In genomic region chrX:23779025-23779424, GRCh38 we compare ENCODE assay signal across 15 cellular contexts. TPM values are rescaled to one million over a fixed set of nuclear protein-coding genes. Genes with fewer than 3 reads are reported as not detected.
DNase-seq lines count a peak whose midpoint lies in the region; ATAC-seq, FAIRE-seq and TF ChIP-seq lines count a peak whose summit lies in the region.
"Had no signal": no experiment of that assay in that cellular context is flagged by ENCODE, and none has a peak within 500 bp of the region (broad histone marks: within the 10 kb centered on the region; RNA-seq: fewer than 3 reads in every experiment).

No MANE protein-coding gene starts in this region.

- peak; percentile 26 for TF ChIP-seq CTCF in AG10803 (conservative IDR thresholded peaks at IDR 0.05; ENCODE audit: low read length)
- TF ChIP-seq CTCF in keratinocyte (optimal IDR thresholded peaks at IDR 0.05 in 1 of 3, IDR thresholded peaks at IDR 0.05 in 1 of 3, conservative IDR thresholded peaks at IDR 0.05 in 1 of 3; ENCODE audit: extremely low read depth in 1 of 3, insufficient read depth in 2 of 3, low read length in 3 of 3), result peak in 1 of 3 experiments; percentile 38

- H3K4me3 ChIP-seq in AG10803 (ENCODE audit: low read length) (no peak overlapping the region), keratinocyte (ENCODE audit: control insufficient read depth in 2 of 3, extremely low read depth in 1 of 3, insufficient read depth in 2 of 3, low read depth in 1 of 3, low read length in 3 of 3) (no peak overlapping the region)

- dilution Hi-C loops in keratinocyte (cut with MboI; ENCODE audit: extremely low pct_ligation_motif_present, low sequenced_read_pairs), result no loop called here

- H3K9me1 ChIP-seq in keratinocyte (ENCODE audit: control insufficient read depth, extremely low read depth, insufficient read depth, low read length), result no peaks in the 10 kb centered on the region

- FAIRE-seq in keratinocyte (lab: Jason Lieb, UNC), result no peak
- FAIRE-seq: D721Med had no signal

- H3K9ac ChIP-seq in keratinocyte (ENCODE audit: control insufficient read depth, extremely low read depth, insufficient read depth, low read length), result no peak overlapping the region

- CTCF ChIA-PET in HEK293T (lab: Yijun Ruan, JAX), result interaction anchor here (0.6 to 1.7 kb wide), 3 partner anchors 21 to 983 kb away, joined by 3 to 4 read pairs (median 4); no protein-coding TSS in a partner anchor

- no peak overlapping the region for H3K4me2 ChIP-seq in keratinocyte (ENCODE audit: control insufficient read depth, extremely low read depth, insufficient read depth, low read depth, low read length)

- peaks cover 14% of the 10 kb centered on the region for H3K4me1 ChIP-seq in keratinocyte (ENCODE audit: control insufficient read depth, extremely low read depth, insufficient read depth, low read length)

- peaks cover 3% of the 10 kb centered on the region for H4K20me1 ChIP-seq in keratinocyte (ENCODE audit: control insufficient read depth, extremely low read depth, insufficient read depth, low read length)

- peaks cover 0 to 5% of the 10 kb centered on the region in 2 experiments for H3K36me3 ChIP-seq in keratinocyte (ENCODE audit: control insufficient read depth in 2 of 2, extremely low read depth in 1 of 2, insufficient read depth in 2 of 2, low read length in 2 of 2)

- peak overlapping the region; percentile 48 for H3K27ac ChIP-seq in keratinocyte (ENCODE audit: control insufficient read depth, insufficient read depth, low read length)

- no peaks in the 10 kb centered on the region for H3K27me3 ChIP-seq in keratinocyte (ENCODE audit: control insufficient read depth, extremely low read depth, insufficient read depth, low read length)

- no peaks in the 10 kb centered on the region for H3K9me3 ChIP-seq in keratinocyte (ENCODE audit: control insufficient read depth, low read depth, low read length)

- ATAC-seq in GM21423 (IDR thresholded peaks at IDR 0.05; ENCODE audit: unreplicated experiment) (no peak), HG02763 (IDR thresholded peaks at IDR 0.05; ENCODE audit: unreplicated experiment) (no peak), HG03521 (IDR thresholded peaks at IDR 0.05; ENCODE audit: unreplicated experiment) (no peak)

- DNase-seq in AG10803 (ENCODE audit: low read depth), result peak; percentile 61
- DNase-seq in HEK293T (ENCODE audit: extremely low spot score), result no peak
- DNase-seq in amniotic stem cell (lab: John Stamatoyannopoulos, UW), result peak; percentile 32
- no peak for DNase-seq in keratinocyte (ENCODE audit: low read depth, low spot score)
- no peak for DNase-seq in AML-193 (lab: John Stamatoyannopoulos, UW)
- DNase-seq: activated naive CD8-positive, alpha-beta T cell treated with anti-CD3 and anti-CD28 coated beads, Interleukin-2, amount 10 ng/mL, durations not matched to agents 7 days and 5 days; effector CD4-positive, alpha-beta T cell; hippocampal formation; mesendoderm; SHP77; stimulated activated CD4-positive, alpha-beta T cell treated with anti-CD3 and anti-CD28 coated beads, Interleukin-4, amount 100 ng/mL, for 1 hour had no signal

- POLR2A ChIA-PET in HEK293T (lab: Yijun Ruan, JAX), result no interaction called here

- no peak overlapping the region for H2AFZ ChIP-seq in keratinocyte (ENCODE audit: control insufficient read depth, low read length)

- H3K79me2 ChIP-seq in keratinocyte (ENCODE audit: control insufficient read depth, insufficient read depth, low read length), result peaks cover 5% of the 10 kb centered on the region

TF ChIP-seq in HEK293T, 16 proteins besides CTCF, POLR2A, EP300 and RAD21:
- TF ChIP-seq CTBP1 (IDR thresholded peaks at IDR 0.05; ENCODE audit: borderline replicate concordance) (0 out of 2 replicates have a peak, but pooled peaks have one; percentile 59), LEF1 (IDR thresholded peaks at IDR 0.05; ENCODE audit: borderline replicate concordance) (no peak), HDGF (IDR thresholded peaks at IDR 0.05; ENCODE audit: borderline replicate concordance) (no peak), PKNOX1 (IDR thresholded peaks at IDR 0.05) (no peak), ARNT (IDR thresholded peaks at IDR 0.05) (peak; percentile 88; the same call in 1 of the 2 replicates), TARDBP (IDR thresholded peaks at IDR 0.05) (no peak), L3MBTL2 (conservative IDR thresholded peaks at IDR 0.05) (0 out of 2 replicates have a peak, but pooled peaks have one; percentile 27)

RNA-seq across cellular contexts. Expression of gene SAT1, which starts 3.9 kb away (rescaled TPM):
- 904 to 1,607 TPM (median 1,595 TPM) in 3 replicates for polyA plus RNA-seq in keratinocyte
- 2,170 TPM for polyA plus RNA-seq in keratinocyte (2011; ENCODE audit: low read depth)
- polyA plus RNA-seq in keratinocyte (2011; cell fraction: cytosol; rRNA removed), result 1,402 and 1,666 TPM in 2 replicates
- polyA plus RNA-seq in keratinocyte (2011; cell fraction: nucleus; rRNA removed), result 3,131 and 4,257 TPM in 2 replicates
- polyA plus RNA-seq in keratinocyte (2012; ENCODE audit: low replicate concordance), result 647 and 2,511 TPM in 2 replicates
- polyA minus RNA-seq in keratinocyte, result 82.8 to 414 TPM (median 366 TPM) in 3 replicates
- polyA minus RNA-seq in keratinocyte (2011; cell fraction: cytosol; rRNA and poly(A)+ RNA removed), result 352 TPM
- polyA minus RNA-seq in keratinocyte (2011; cell fraction: nucleus; rRNA and poly(A)+ RNA removed), result 313 and 542 TPM in 2 replicates

RNA-seq across cellular contexts. Expression of gene ACOT9, which starts 35.9 kb away (rescaled TPM):
- 62.4 to 91.9 TPM (median 79.8 TPM) in 3 replicates for polyA plus RNA-seq in keratinocyte
- polyA plus RNA-seq in keratinocyte (2011; ENCODE audit: low read depth), result 28.6 TPM
- 41.7 and 84.0 TPM in 2 replicates for polyA plus RNA-seq in keratinocyte (2011; cell fraction: cytosol; rRNA removed)
- polyA plus RNA-seq in keratinocyte (2011; cell fraction: nucleus; rRNA removed), result 132 and 150 TPM in 2 replicates
- 49.6 and 74.1 TPM in 2 replicates for polyA plus RNA-seq in keratinocyte (2012; ENCODE audit: low replicate concordance)
- 13.9 to 72.1 TPM (median 32.7 TPM) in 3 replicates for polyA minus RNA-seq in keratinocyte
- polyA minus RNA-seq in keratinocyte (2011; cell fraction: cytosol; rRNA and poly(A)+ RNA removed), result 40.5 TPM
- polyA minus RNA-seq in keratinocyte (2011; cell fraction: nucleus; rRNA and poly(A)+ RNA removed), result 32.8 and 45.5 TPM in 2 replicates

Comparison
In these comparisons a context has a peak if more than half of its experiments do, and no peak if none do; other contexts are left out.
1. DNase-seq: peak in AG10803 (single experiment) and amniotic stem cell (single experiment); none in HEK293T (single experiment), keratinocyte (single experiment) and AML-193 (0 of 2).